ENCODE assay signal across 2 cellular contexts in genomic region chr7:24337180-24337579, GRCh38.
TF ChIP-seq lines count a peak whose summit lies in the region.

No MANE protein-coding gene starts in this region.

TF ChIP-seq in GM23338, 12 proteins besides CTCF, POLR2A, EP300 and RAD21:
- TF ChIP-seq ZNF331 (CRISPR knock-in tag; IDR thresholded peaks at IDR 0.05; ENCODE audit: low read depth) = no peak
- TF ChIP-seq ZNF462 (CRISPR knock-in tag; IDR thresholded peaks at IDR 0.05) = peak; percentile 5; the same call in 1 of the 2 replicates
- peak; percentile 81; the same call in 1 of the 2 replicates for TF ChIP-seq NANOG (IDR thresholded peaks at IDR 0.05; ENCODE audit: borderline replicate concordance)
- no peak for TF ChIP-seq STAT1 (IDR thresholded peaks at IDR 0.05; ENCODE audit: unreplicated experiment)
- no peak for TF ChIP-seq POLR2AphosphoS5 (IDR thresholded peaks at IDR 0.05; ENCODE audit: low read depth)
- TF ChIP-seq ZNF114 (CRISPR knock-in tag; IDR thresholded peaks at IDR 0.05) = no peak
- no peak for TF ChIP-seq JUNB (IDR thresholded peaks at IDR 0.05; ENCODE audit: unreplicated experiment)
- no peak; the same call in 1 of the 2 replicates for TF ChIP-seq CREB1 (CRISPR knock-in tag; IDR thresholded peaks at IDR 0.05; ENCODE audit: low read depth)
- TF ChIP-seq ETS1 (IDR thresholded peaks at IDR 0.05) = no peak
- TF ChIP-seq EZH2phosphoT487 (IDR thresholded peaks at IDR 0.05; ENCODE audit: unreplicated experiment) = no peak
- TF ChIP-seq REST (IDR thresholded peaks at IDR 0.05; ENCODE audit: unreplicated experiment) = no peak
- no peak for TF ChIP-seq EZH2 (IDR thresholded peaks at IDR 0.05; ENCODE audit: low read depth, unreplicated experiment)

TF ChIP-seq in H1, 55 proteins besides CTCF, POLR2A, EP300 and RAD21:
- no peak for TF ChIP-seq CTBP2 (IDR thresholded peaks at IDR 0.05; ENCODE audit: borderline replicate concordance, insufficient read depth, insufficient read length, low read length)
- TF ChIP-seq NANOG (IDR thresholded peaks at IDR 0.05; ENCODE audit: insufficient read depth, low read depth, low read length, poor library complexity, severe bottlenecking) = peak; percentile 48
- peak in 1 of 2 experiments; percentile 51; a peak in 1 of 4 replicates for TF ChIP-seq HDAC2 (IDR thresholded peaks at IDR 0.05; ENCODE audit: borderline replicate concordance in 1 of 2, low read depth in 2 of 2, low read length in 2 of 2)
TF ChIP-seq in H1: peak in this region for 2.
